Comparison of ENCODE assay signal across 17 cellular contexts in genomic region chr1:29749546-29749945, GRCh38.
"Had no signal": no experiment of that assay in that cellular context is flagged by ENCODE, and none has a peak within 500 bp of the region (broad histone marks: within the 10 kb centered on the region; RNA-seq: fewer than 3 reads in every experiment).

No MANE protein-coding gene starts in this region.

- H3K4me3 ChIP-seq: dorsolateral prefrontal cortex, esophagus muscularis mucosa, gastrocnemius medialis, heart right ventricle, left ventricle myocardium inferior, lung, sigmoid colon, skin epidermis, suprapubic skin, tibial artery had no signal

- H3K27me3 ChIP-seq: gastrocnemius medialis had no signal

- H3K36me3 ChIP-seq: esophagus muscularis mucosa, gastrocnemius medialis, heart right ventricle, left ventricle myocardium inferior, sigmoid colon, suprapubic skin, tibial artery had no signal

- ATAC-seq: gastrocnemius medialis, heart right ventricle had no signal

- H3K4me1 ChIP-seq: esophagus muscularis mucosa, gastrocnemius medialis, heart right ventricle, left ventricle myocardium inferior, sigmoid colon, suprapubic skin, tibial artery had no signal

- H3K9me3 ChIP-seq: esophagus muscularis mucosa, gastrocnemius medialis, heart right ventricle, left ventricle myocardium inferior, sigmoid colon, suprapubic skin, tibial artery had no signal

- DNase-seq: caudate nucleus; cortex of kidney; effector memory CD4-positive, alpha-beta T cell; gastrocnemius medialis; heart right ventricle; left ventricle myocardium inferior; mesenchymal stem cell; naive B cell; sigmoid colon; stimulated activated naive CD4-positive, alpha-beta T cell treated with Interleukin-2 at 50 U/mL for 16 hours had no signal

- H3K27ac ChIP-seq: epithelial cell of prostate, esophagus muscularis mucosa, gastrocnemius medialis, heart right ventricle, left ventricle myocardium inferior, sigmoid colon, skin epidermis, suprapubic skin, tibial artery had no signal
